1 cellular context compared by ENCODE assay signal in the genomic region with DNA sequence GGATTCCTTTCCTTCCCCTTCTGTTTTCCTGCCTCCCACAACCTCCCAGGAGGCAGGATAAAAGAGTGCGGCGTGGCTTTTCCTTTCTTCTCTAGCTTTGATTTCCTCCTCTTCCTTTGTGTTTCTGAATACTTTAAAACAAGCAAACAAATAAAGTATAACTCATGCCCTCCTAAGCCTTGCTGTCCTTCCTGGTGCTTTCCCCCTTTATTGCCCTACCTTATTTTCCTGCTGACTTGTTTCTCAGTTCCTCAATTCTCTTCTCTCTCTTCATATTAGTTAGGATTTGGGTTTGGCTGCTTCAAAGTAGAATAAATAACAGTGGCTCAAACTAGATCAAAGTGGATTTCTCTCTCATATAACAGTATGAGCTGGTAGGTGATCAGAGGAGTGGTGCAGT.
TF ChIP-seq lines count a peak whose summit lies in the region.

No MANE protein-coding gene starts in this region.

TF ChIP-seq in H1, 55 proteins besides CTCF, POLR2A, EP300 and RAD21:
- no peak for TF ChIP-seq JUND (IDR thresholded peaks at IDR 0.05; ENCODE audit: low read length)
- no peak for TF ChIP-seq RBBP5 (IDR thresholded peaks at IDR 0.05; ENCODE audit: borderline replicate concordance, low read depth, low read length)
- no peak for TF ChIP-seq BCL11A (IDR thresholded peaks at IDR 0.05; ENCODE audit: low read depth in 2 of 2, low read length in 2 of 2)
- TF ChIP-seq YY1 (IDR thresholded peaks at IDR 0.05; ENCODE audit: low read depth, low read length), result no peak
- TF ChIP-seq EGR1 (IDR thresholded peaks at IDR 0.05; ENCODE audit: borderline replicate concordance, low read depth, low read length), result no peak
- no peak for TF ChIP-seq TAF7 (optimal IDR thresholded peaks at IDR 0.05; ENCODE audit: borderline replicate concordance, low read depth, low read length)
- TF ChIP-seq SIX5 (IDR thresholded peaks at IDR 0.05; ENCODE audit: low read depth, low read length), result no peak
- TF ChIP-seq CBX8 (IDR thresholded peaks at IDR 0.05; ENCODE audit: borderline replicate concordance, low read depth, low read length), result no peak
- TF ChIP-seq ASH2L (IDR thresholded peaks at IDR 0.05; ENCODE audit: low read length), result no peak
- TF ChIP-seq BRCA1 (IDR thresholded peaks at IDR 0.05; ENCODE audit: low read depth, low read length), result no peak
- no peak for TF ChIP-seq SRF (IDR thresholded peaks at IDR 0.05; ENCODE audit: low read depth, low read length)
- TF ChIP-seq TCF12 (IDR thresholded peaks at IDR 0.05; ENCODE audit: low read depth, low read length), result no peak
- no peak for TF ChIP-seq SIRT6 (IDR thresholded peaks at IDR 0.05; ENCODE audit: low read length)
- TF ChIP-seq TEAD4 (IDR thresholded peaks at IDR 0.05; ENCODE audit: low read depth, low read length), result no peak
